1 cellular context compared by ENCODE assay signal in the genomic region with DNA sequence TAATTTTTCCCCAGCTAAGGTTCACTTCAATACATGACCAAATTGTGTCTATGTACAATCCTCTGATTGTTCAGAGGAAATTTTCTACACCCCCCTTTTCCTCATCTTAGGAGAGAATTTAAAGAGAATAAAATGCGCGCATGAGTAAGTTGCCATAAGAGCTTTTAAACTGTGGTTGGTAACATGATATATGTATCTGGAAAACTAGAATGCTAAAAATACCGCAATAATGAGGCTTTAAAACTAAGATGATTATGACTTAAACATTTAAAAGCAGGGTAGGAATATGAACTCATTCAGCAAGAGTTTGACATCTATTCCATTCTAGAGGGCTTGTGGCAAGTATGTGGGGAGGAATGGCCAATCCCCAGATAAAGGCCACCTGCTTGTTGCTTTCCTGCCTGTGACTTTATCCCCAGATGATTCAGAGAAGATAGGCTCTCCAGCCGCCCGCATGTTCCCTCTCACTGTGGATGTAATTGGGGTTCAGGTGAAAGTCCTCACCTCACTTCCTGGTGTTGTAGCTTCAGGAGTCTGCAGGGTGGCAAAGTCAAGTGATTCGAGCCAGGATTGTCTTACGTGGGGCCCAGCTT.
TF ChIP-seq lines count a peak whose summit lies in the region.

No MANE protein-coding gene starts in this region.

TF ChIP-seq in H1, 55 proteins besides CTCF, POLR2A, EP300 and RAD21:
- TF ChIP-seq SP1 (IDR thresholded peaks at IDR 0.05; ENCODE audit: low read depth, low read length) (no peak), TEAD4 (IDR thresholded peaks at IDR 0.05; ENCODE audit: low read depth, low read length) (no peak), BRCA1 (IDR thresholded peaks at IDR 0.05; ENCODE audit: low read depth, low read length) (no peak), BACH1 (IDR thresholded peaks at IDR 0.05; ENCODE audit: low read length) (no peak), BCL11A (IDR thresholded peaks at IDR 0.05; ENCODE audit: low read depth in 2 of 2, low read length in 2 of 2) (no peak), CHD1 (IDR thresholded peaks at IDR 0.05; ENCODE audit: low read depth, low read length) (no peak)
